13 cellular contexts compared by ENCODE assay signal in genomic region chr7:93150200-93150835, GRCh38. TPM values are rescaled to one million over a fixed set of nuclear protein-coding genes. Genes with fewer than 3 reads are reported as not detected.
DNase-seq lines count a peak whose midpoint lies in the region; ATAC-seq, FAIRE-seq and TF ChIP-seq lines count a peak whose summit lies in the region.
"Had no signal": no experiment of that assay in that cellular context is flagged by ENCODE, and none has a peak within 500 bp of the region (broad histone marks: within the 10 kb centered on the region; RNA-seq: fewer than 3 reads in every experiment).

No MANE protein-coding gene starts in this region.

- FAIRE-seq in bronchial epithelial cell (lab: Jason Lieb, UNC) (no peak), D721Med (lab: Jason Lieb, UNC) (no peak)

- TF ChIP-seq CTCF in bronchial epithelial cell (IDR thresholded peaks at IDR 0.05; ENCODE audit: insufficient read depth, low read length, severe bottlenecking): no peak
- TF ChIP-seq CTCF in D721Med (IDR thresholded peaks at IDR 0.05; ENCODE audit: insufficient read depth, missing control alignments): no peak

- peaks cover 9% of the 10 kb centered on the region for H3K36me3 Mint-ChIP-seq in CD4-positive, CD25-positive, alpha-beta regulatory T cell
- peaks cover 17% of the 10 kb centered on the region for H3K36me3 Mint-ChIP-seq in natural killer cell treated with Interleukin-12 subunit alpha and Interleukin-12 subunit beta and Interleukin-15 and Interleukin-18, amount 100 ng/mL, for 72 hours

- no peak overlapping the region for H3K4me3 ChIP-seq in CD4-positive, CD25-positive, alpha-beta regulatory T cell (ENCODE audit: low read depth, low read length)
- H3K4me3 ChIP-seq in MG63 (no peak overlapping the region), bronchial epithelial cell (ENCODE audit: low read depth, low read length) (no peak overlapping the region)
- H3K4me3 ChIP-seq: sigmoid colon, vagina had no signal

- H3K4me3 Mint-ChIP-seq in CD4-positive, CD25-positive, alpha-beta regulatory T cell: peak overlapping the region in 3 of 4 donors; percentile 10 to 98 (median 17)
- H3K4me3 Mint-ChIP-seq in natural killer cell treated with Interleukin-12 subunit alpha and Interleukin-12 subunit beta and Interleukin-15 and Interleukin-18, amount 100 ng/mL, for 72 hours: peak overlapping the region; percentile 24
- H3K4me3 Mint-ChIP-seq: activated CD4-positive, alpha-beta memory T cell treated with anti-CD3 and anti-CD28 coated beads, Interleukin-2, amount 10 ng/mL, durations not matched to agents 7 days and 5 days; activated naive CD4-positive, alpha-beta T cell treated with anti-CD3 and anti-CD28 coated beads, Interleukin-2, amount 50 U/mL, for 24 hours had no signal

- H3K27me3 Mint-ChIP-seq in CD4-positive, CD25-positive, alpha-beta regulatory T cell: no peaks in the 10 kb centered on the region
- H3K27me3 Mint-ChIP-seq in natural killer cell treated with Interleukin-12 subunit alpha and Interleukin-12 subunit beta and Interleukin-15 and Interleukin-18, amount 100 ng/mL, for 72 hours: no peaks in the 10 kb centered on the region
- H3K27me3 Mint-ChIP-seq: activated CD4-positive, alpha-beta memory T cell treated with anti-CD3 and anti-CD28 coated beads, Interleukin-2, amount 10 ng/mL, durations not matched to agents 7 days and 5 days; activated naive CD4-positive, alpha-beta T cell treated with anti-CD3 and anti-CD28 coated beads, Interleukin-2, amount 50 U/mL, for 24 hours; T-cell had no signal

- H3K27me3 ChIP-seq in CD4-positive, CD25-positive, alpha-beta regulatory T cell (ENCODE audit: control insufficient read depth, insufficient read depth, low read length): no peaks in the 10 kb centered on the region
- H3K27me3 ChIP-seq in MG63 (no peaks in the 10 kb centered on the region), bronchial epithelial cell (ENCODE audit: control insufficient read depth, insufficient read depth, low read length) (no peaks in the 10 kb centered on the region)
- H3K27me3 ChIP-seq: sigmoid colon, vagina had no signal

- peaks cover 28% of the 10 kb centered on the region for H3K4me1 ChIP-seq in CD4-positive, CD25-positive, alpha-beta regulatory T cell (ENCODE audit: control insufficient read depth, insufficient read depth, low read length, poor library complexity, severe bottlenecking)

- DNase-seq in CD4-positive, CD25-positive, alpha-beta regulatory T cell: no peak
- DNase-seq in MG63: peak; percentile 0
- DNase-seq in bronchial epithelial cell (ENCODE audit: low read depth): peak; percentile 74
- DNase-seq in natural killer cell treated with Interleukin-12 subunit alpha and Interleukin-12 subunit beta and Interleukin-15 and Interleukin-18, amount 100 ng/mL, for 72 hours (ENCODE audit: low spot score): no peak
- no peak for DNase-seq in stimulated activated CD4-positive, alpha-beta T cell treated with anti-CD3 and anti-CD28 coated beads, Interleukin-15, amount 100 ng/mL, for 24 hours
- no peak for DNase-seq in activated CD8-positive, alpha-beta memory T cell treated with anti-CD3 and anti-CD28 coated beads, Interleukin-2, amount 50 U/mL, for 48 hours
- DNase-seq in mesenteric fat pad (ENCODE audit: low spot score): no peak
- no peak for DNase-seq in D721Med (ENCODE audit: insufficient read length, low spot score)
- DNase-seq: activated CD4-positive, alpha-beta memory T cell treated with anti-CD3 and anti-CD28 coated beads, Interleukin-2, amount 10 ng/mL, durations not matched to agents 7 days and 5 days; sigmoid colon; T-cell had no signal

- H3K9me3 Mint-ChIP-seq in CD4-positive, CD25-positive, alpha-beta regulatory T cell: no peaks in the 10 kb centered on the region
- H3K9me3 Mint-ChIP-seq in natural killer cell treated with Interleukin-12 subunit alpha and Interleukin-12 subunit beta and Interleukin-15 and Interleukin-18, amount 100 ng/mL, for 72 hours: peaks cover 5% of the 10 kb centered on the region
- H3K9me3 Mint-ChIP-seq: T-cell had no signal

- H3K27ac Mint-ChIP-seq in CD4-positive, CD25-positive, alpha-beta regulatory T cell: no peak overlapping the region
- H3K27ac Mint-ChIP-seq in natural killer cell treated with Interleukin-12 subunit alpha and Interleukin-12 subunit beta and Interleukin-15 and Interleukin-18, amount 100 ng/mL, for 72 hours: peak overlapping the region; percentile 36 to 46
- H3K27ac Mint-ChIP-seq: activated CD4-positive, alpha-beta memory T cell treated with anti-CD3 and anti-CD28 coated beads, Interleukin-2, amount 10 ng/mL, durations not matched to agents 7 days and 5 days; activated naive CD4-positive, alpha-beta T cell treated with anti-CD3 and anti-CD28 coated beads, Interleukin-2, amount 50 U/mL, for 24 hours had no signal

- H3K4me1 Mint-ChIP-seq in CD4-positive, CD25-positive, alpha-beta regulatory T cell: peaks cover 20 to 32% (median 29%) of the 10 kb centered on the region in 4 donors
- H3K4me1 Mint-ChIP-seq in natural killer cell treated with Interleukin-12 subunit alpha and Interleukin-12 subunit beta and Interleukin-15 and Interleukin-18, amount 100 ng/mL, for 72 hours (ENCODE audit: low read depth in 2 of 2): peaks cover 21 to 31% of the 10 kb centered on the region in 2 donors

- no peaks in the 10 kb centered on the region for H3K9me3 ChIP-seq in CD4-positive, CD25-positive, alpha-beta regulatory T cell (ENCODE audit: control insufficient read depth in 2 of 2, low read length in 2 of 2)
- H3K9me3 ChIP-seq in MG63: no peaks in the 10 kb centered on the region
- H3K9me3 ChIP-seq: sigmoid colon, vagina had no signal

- no peak overlapping the region for H3K27ac ChIP-seq in CD4-positive, CD25-positive, alpha-beta regulatory T cell (ENCODE audit: insufficient read depth, low read length, poor library complexity, severe bottlenecking)
- H3K27ac ChIP-seq: sigmoid colon, vagina had no signal

- peaks cover 5% of the 10 kb centered on the region for H3K36me3 ChIP-seq in CD4-positive, CD25-positive, alpha-beta regulatory T cell (ENCODE audit: control insufficient read depth, insufficient read depth, low read length)
- H3K36me3 ChIP-seq in MG63: no peaks in the 10 kb centered on the region
- H3K36me3 ChIP-seq in bronchial epithelial cell (ENCODE audit: control insufficient read depth, insufficient read depth, low read length): no peaks in the 10 kb centered on the region

- no peak for ATAC-seq in CD4-positive, CD25-positive, alpha-beta regulatory T cell (ENCODE audit: low read depth in 2 of 2)
- no peak for ATAC-seq in natural killer cell treated with Interleukin-12 subunit alpha and Interleukin-12 subunit beta and Interleukin-15 and Interleukin-18, amount 100 ng/mL, for 72 hours
- ATAC-seq: T-cell had no signal

RNA-seq across cellular contexts. Expression of gene SAMD9L, which starts 2.1 kb away (rescaled TPM):
- 46.3 TPM for total RNA-seq in CD4-positive, CD25-positive, alpha-beta regulatory T cell
- 10 to 100 TPM; 29.8 to 53.5 (median 43.3) TPM for polyA plus RNA-seq in CD4-positive, CD25-positive, alpha-beta regulatory T cell
- total RNA-seq in MG63 (2014; rRNA removed; shearing (Covaris generic); ENCODE audit: low replicate concordance): 3.8 and 28.8 TPM in 2 replicates
- total RNA-seq in bronchial epithelial cell (under 0.01 and 0.64 TPM in 2 replicates), mesenteric fat pad (12.4 TPM)
- 10 to 100 TPM; 30.7 to 45.6 TPM for total RNA-seq in natural killer cell treated with Interleukin-12 subunit alpha and Interleukin-12 subunit beta and Interleukin-15 and Interleukin-18, amount 100 ng/mL, for 72 hours

RNA-seq across cellular contexts. Expression of gene SAMD9, which starts 32.5 kb away (rescaled TPM):
- 42.4 TPM for total RNA-seq in CD4-positive, CD25-positive, alpha-beta regulatory T cell
- 10 to 100 TPM; 27.6 to 34.4 (median 29.0) TPM for polyA plus RNA-seq in CD4-positive, CD25-positive, alpha-beta regulatory T cell
- 3.8 and 14.6 TPM in 2 replicates for total RNA-seq in MG63 (2014; rRNA removed; shearing (Covaris generic); ENCODE audit: low replicate concordance)
- total RNA-seq in bronchial epithelial cell: 5.5 and 13.2 TPM in 2 replicates
- 10 to 100 TPM; 15.3 to 27.3 TPM for total RNA-seq in natural killer cell treated with Interleukin-12 subunit alpha and Interleukin-12 subunit beta and Interleukin-15 and Interleukin-18, amount 100 ng/mL, for 72 hours
- total RNA-seq in mesenteric fat pad: 7.7 TPM

Comparison
In these comparisons a context has a peak if more than half of its experiments do, and no peak if none do; other contexts are left out.
1. DNase-seq: peak in MG63 (single experiment) and bronchial epithelial cell (single experiment); none in CD4-positive, CD25-positive, alpha-beta regulatory T cell (0 of 3), natural killer cell treated with Interleukin-12 subunit alpha and Interleukin-12 subunit beta and Interleukin-15 and Interleukin-18, amount 100 ng/mL, for 72 hours (single experiment), stimulated activated CD4-positive, alpha-beta T cell treated with anti-CD3 and anti-CD28 coated beads, Interleukin-15, amount 100 ng/mL, for 24 hours (single experiment), activated CD8-positive, alpha-beta memory T cell treated with anti-CD3 and anti-CD28 coated beads, Interleukin-2, amount 50 U/mL, for 48 hours (single experiment), mesenteric fat pad (single experiment) and D721Med (single experiment).
2. H3K27ac Mint-ChIP-seq: peak in natural killer cell treated with Interleukin-12 subunit alpha and Interleukin-12 subunit beta and Interleukin-15 and Interleukin-18, amount 100 ng/mL, for 72 hours (2 of 2); none in CD4-positive, CD25-positive, alpha-beta regulatory T cell (0 of 3).